ENCODE assay signal across 12 cellular contexts in the genomic region with DNA sequence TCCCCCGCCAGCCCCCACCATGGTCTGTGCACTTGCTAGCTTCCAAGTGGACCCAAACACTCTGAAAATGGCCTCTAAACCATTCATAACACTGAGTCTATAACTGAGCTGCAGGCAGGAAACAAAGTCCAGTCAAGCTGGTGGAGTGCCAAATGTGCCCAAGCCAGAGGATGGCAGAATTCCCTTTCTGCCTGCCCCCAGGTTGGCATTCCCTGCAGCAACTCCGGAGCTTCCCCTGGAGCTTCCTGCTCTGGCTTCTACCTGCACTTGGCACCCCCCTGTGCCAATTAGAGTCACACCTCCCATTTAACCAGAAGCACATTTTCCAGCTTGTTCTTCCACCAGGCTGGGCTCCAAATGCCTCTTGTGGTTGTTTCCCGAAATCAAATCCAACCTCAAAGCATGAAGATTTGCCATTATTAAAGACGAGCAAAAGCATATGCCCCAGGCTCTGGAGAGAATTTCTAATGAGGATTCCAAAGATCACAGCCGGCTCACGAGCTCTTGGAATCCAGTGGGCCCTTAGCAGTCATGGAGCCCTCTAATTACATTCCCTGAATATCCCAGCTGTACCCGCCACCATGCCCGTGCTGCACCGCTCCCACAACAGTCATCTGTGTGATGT.
"Had no signal": no experiment of that assay in that cellular context is flagged by ENCODE, and none has a peak within 500 bp of the region (broad histone marks: within the 10 kb centered on the region; RNA-seq: fewer than 3 reads in every experiment).

No MANE protein-coding gene starts in this region.

- ATAC-seq: activated CD4-positive, alpha-beta T cell treated with anti-CD3 and anti-CD28 coated beads for 36 hours; stimulated activated effector memory CD8-positive, alpha-beta T cell treated with anti-CD3 and anti-CD28 coated beads, Interleukin-12 subunit alpha, Interleukin-12 subunit beta, amount 100 ng/mL, for 72 hours; T-helper 17 cell had no signal

- H3K4me3 ChIP-seq: esophagus muscularis mucosa, thoracic aorta had no signal

- H3K27ac ChIP-seq: esophagus muscularis mucosa, thoracic aorta had no signal

- H3K27ac Mint-ChIP-seq: activated CD4-positive, alpha-beta memory T cell treated with anti-CD3 and anti-CD28 coated beads for 36 hours; activated CD4-positive, alpha-beta T cell treated with anti-CD3 and anti-CD28 coated beads for 36 hours; activated naive CD8-positive, alpha-beta T cell treated with anti-CD3 and anti-CD28 coated beads, Interleukin-2, amount 10 ng/mL, durations not matched to agents 7 days and 5 days; stimulated activated effector memory CD8-positive, alpha-beta T cell treated with anti-CD3 and anti-CD28 coated beads, Interleukin-12 subunit alpha, Interleukin-12 subunit beta, amount 100 ng/mL, for 72 hours; T-helper 17 cell had no signal

- H3K9me3 ChIP-seq: esophagus muscularis mucosa, thoracic aorta had no signal

- DNase-seq: activated CD4-positive, alpha-beta memory T cell treated with anti-CD3 and anti-CD28 coated beads for 36 hours; activated CD4-positive, alpha-beta T cell treated with anti-CD3 and anti-CD28 coated beads for 36 hours; activated gamma-delta T cell treated with Interleukin-2 at 50 U/mL for 16 hours; activated naive CD8-positive, alpha-beta T cell treated with anti-CD3 and anti-CD28 coated beads, Interleukin-2, amount 10 ng/mL, durations not matched to agents 7 days and 5 days; activated T-cell treated with anti-CD3 and anti-CD28 coated beads, Interleukin-2, amount 50 U/mL, for 48 hours; glutamatergic neuron; kidney glomerular epithelial cell; stimulated activated CD4-positive, alpha-beta T cell treated with anti-CD3 and anti-CD28 coated beads, Interleukin-12 subunit alpha, Interleukin-12 subunit beta, amount 100 ng/mL, for 4 hours; T-helper 17 cell had no signal

- H3K36me3 Mint-ChIP-seq: activated CD4-positive, alpha-beta memory T cell treated with anti-CD3 and anti-CD28 coated beads for 36 hours; activated naive CD8-positive, alpha-beta T cell treated with anti-CD3 and anti-CD28 coated beads, Interleukin-2, amount 10 ng/mL, durations not matched to agents 7 days and 5 days; stimulated activated effector memory CD8-positive, alpha-beta T cell treated with anti-CD3 and anti-CD28 coated beads, Interleukin-12 subunit alpha, Interleukin-12 subunit beta, amount 100 ng/mL, for 72 hours had no signal

- H3K9me3 Mint-ChIP-seq: activated CD4-positive, alpha-beta memory T cell treated with anti-CD3 and anti-CD28 coated beads for 36 hours; activated naive CD8-positive, alpha-beta T cell treated with anti-CD3 and anti-CD28 coated beads, Interleukin-2, amount 10 ng/mL, durations not matched to agents 7 days and 5 days; stimulated activated effector memory CD8-positive, alpha-beta T cell treated with anti-CD3 and anti-CD28 coated beads, Interleukin-12 subunit alpha, Interleukin-12 subunit beta, amount 100 ng/mL, for 72 hours had no signal

- H3K4me3 Mint-ChIP-seq: activated CD4-positive, alpha-beta memory T cell treated with anti-CD3 and anti-CD28 coated beads for 36 hours; activated CD4-positive, alpha-beta T cell treated with anti-CD3 and anti-CD28 coated beads for 36 hours; stimulated activated effector memory CD8-positive, alpha-beta T cell treated with anti-CD3 and anti-CD28 coated beads, Interleukin-12 subunit alpha, Interleukin-12 subunit beta, amount 100 ng/mL, for 72 hours; T-helper 17 cell had no signal

- H3K36me3 ChIP-seq: esophagus muscularis mucosa, thoracic aorta had no signal
